14 cellular contexts compared by ENCODE assay signal in genomic region chrX:49995021-49995731, GRCh38.
DNase-seq lines count a peak whose midpoint lies in the region; ATAC-seq and TF ChIP-seq lines count a peak whose summit lies in the region.
"Had no signal": no experiment of that assay in that cellular context is flagged by ENCODE, and none has a peak within 500 bp of the region (broad histone marks: within the 10 kb centered on the region; RNA-seq: fewer than 3 reads in every experiment).

No MANE protein-coding gene starts in this region.

- TF ChIP-seq CTCF in epithelial cell of proximal tubule (conservative IDR thresholded peaks at IDR 0.05; ENCODE audit: low read depth, low read length): no peak
- TF ChIP-seq CTCF in neural cell (IDR thresholded peaks at IDR 0.05; ENCODE audit: poor library complexity, severe bottlenecking): no peak
- TF ChIP-seq CTCF in stomach (IDR thresholded peaks at IDR 0.05): no peak

- H3K4me1 ChIP-seq in stomach: no peaks in the 10 kb centered on the region

- H3K9ac ChIP-seq in neural cell (ENCODE audit: low read length): no peak overlapping the region

- ATAC-seq in GM21825 (IDR thresholded peaks at IDR 0.05; ENCODE audit: unreplicated experiment): no peak

- no peaks in the 10 kb centered on the region for H3K79me2 ChIP-seq in neural cell (replicated peaks; ENCODE audit: insufficient read depth, low read length)

- DNase-seq in Daoy (ENCODE audit: low read depth) (peak; percentile 11), OCI-M1 (lab: John Stamatoyannopoulos, UW) (peak; percentile 58), epithelial cell of proximal tubule (ENCODE audit: low read depth) (peak; percentile 29), stomach (no peak), NCI-H128 (lab: John Stamatoyannopoulos, UW; ENCODE audit: unreplicated experiment) (no peak), GM19238 (ENCODE audit: insufficient read length, low spot score) (no peak)
- DNase-seq: activated CD4-positive, alpha-beta memory T cell treated with anti-CD3 and anti-CD28 coated beads, Interleukin-2, amount 10 ng/mL, durations not matched to agents 7 days and 5 days; amygdala; esophagus squamous epithelium; NCI-H187 treated with DMSO at 0.1 percent for 48 hours; Right ventricle myocardium superior; small intestine had no signal

- H3K36me3 ChIP-seq in neural cell (ENCODE audit: insufficient read depth, low read length) (no peaks in the 10 kb centered on the region), stomach (no peaks in the 10 kb centered on the region)
- H3K36me3 ChIP-seq: esophagus squamous epithelium had no signal

- no peaks in the 10 kb centered on the region for H3K9me2 ChIP-seq in neural cell (ENCODE audit: insufficient read depth, low read length)

- TF ChIP-seq EP300 in neural cell (conservative IDR thresholded peaks at IDR 0.05; ENCODE audit: poor library complexity, severe bottlenecking): peak; percentile 91
- no peak for TF ChIP-seq EP300 in stomach (IDR thresholded peaks at IDR 0.05)

- H3K27ac ChIP-seq in neural cell (ENCODE audit: low read length) (peak overlapping the region; percentile 20), stomach (no peak overlapping the region)
- H3K27ac ChIP-seq: esophagus squamous epithelium had no signal

- no peaks in the 10 kb centered on the region for H4K20me1 ChIP-seq in neural cell (ENCODE audit: insufficient read depth)

- H3K9me3 ChIP-seq in neural cell (ENCODE audit: low read length) (no peaks in the 10 kb centered on the region), stomach (no peaks in the 10 kb centered on the region)
- H3K9me3 ChIP-seq: esophagus squamous epithelium had no signal

- intact Hi-C loops in stomach (cut with DNase I; ENCODE audit: low total_unique reads): no loop called here

- WGBS in stomach, 5 donors: 70 to 76% (median 72%) methylated on average over 11 of the region's 11 CpGs

- no peak overlapping the region for H2AFZ ChIP-seq in neural cell (ENCODE audit: low read depth, low read length)

- H3K27me3 ChIP-seq in neural cell (ENCODE audit: insufficient read depth, low read depth, low read length): no peaks in the 10 kb centered on the region
- H3K27me3 ChIP-seq in stomach: no peaks in the 10 kb centered on the region
- H3K27me3 ChIP-seq: esophagus squamous epithelium had no signal

- no peak overlapping the region for H3K4me3 ChIP-seq in epithelial cell of proximal tubule (ENCODE audit: low read depth, low read length)
- no peak overlapping the region for H3K4me3 ChIP-seq in neural cell (ENCODE audit: low read length)
- no peak overlapping the region for H3K4me3 ChIP-seq in stomach
- H3K4me3 ChIP-seq: esophagus squamous epithelium had no signal

- H3F3A ChIP-seq in neural cell (ENCODE audit: insufficient read depth, low read length, poor library complexity, severe bottlenecking): no peaks in the 10 kb centered on the region

- no peak for TF ChIP-seq RAD21 in neural cell (conservative IDR thresholded peaks at IDR 0.05)

- no peak for TF ChIP-seq POLR2A in stomach (IDR thresholded peaks at IDR 0.05)

- no peak overlapping the region for H3K4me2 ChIP-seq in neural cell (ENCODE audit: low read length)

TF ChIP-seq in neural cell, 6 proteins besides CTCF, POLR2A, EP300 and RAD21:
- TF ChIP-seq SMC3 (conservative IDR thresholded peaks at IDR 0.05; ENCODE audit: poor library complexity): no peak
- TF ChIP-seq POLR2AphosphoS5 (IDR thresholded peaks at IDR 0.05): peak; percentile 63

Comparison
In these comparisons a context has a peak if more than half of its experiments do, and no peak if none do; other contexts are left out.
1. DNase-seq: peak in Daoy (single experiment), OCI-M1 (single experiment) and epithelial cell of proximal tubule (single experiment); none in stomach (single experiment), NCI-H128 (single experiment) and GM19238 (single experiment).